Comparison of ENCODE assay signal across 28 cellular contexts in genomic region chr7:18843979-18844378, GRCh38.
"Had no signal": no experiment of that assay in that cellular context is flagged by ENCODE, and none has a peak within 500 bp of the region (broad histone marks: within the 10 kb centered on the region; RNA-seq: fewer than 3 reads in every experiment).

No MANE protein-coding gene starts in this region.

- DNase-seq: colonic mucosa; cortex of kidney; effector CD8-positive, alpha-beta T cell; effector memory CD8-positive, alpha-beta T cell; endodermal cell; erythroblast; esophagus squamous epithelium; foreskin fibroblast; foreskin melanocyte; gastrocnemius medialis; glutamatergic neuron; head of caudate nucleus; heart right ventricle; hippocampal formation; immature natural killer cell; islet precursor cell; kidney; left cardiac atrium; left lung; left ventricle myocardium superior; lower lobe of right lung; mesenchymal stem cell; mucosa of descending colon; naive B cell had no signal

- H3K4me1 Mint-ChIP-seq: immature natural killer cell had no signal

- H3K27me3 Mint-ChIP-seq: dendritic cell treated with granulocyte-macrophage colony-stimulating factor and Interleukin-4, amounts not matched to agents 40 ng/mL and 50 ng/mL, for 4 days; effector memory CD8-positive, alpha-beta T cell; naive B cell had no signal

- H3K36me3 Mint-ChIP-seq: immature natural killer cell, naive B cell had no signal

- H3K27me3 ChIP-seq: colonic mucosa, esophagus squamous epithelium, gastrocnemius medialis, heart right ventricle, left lung had no signal

- H3K27ac ChIP-seq: colonic mucosa, epithelial cell of prostate, esophagus squamous epithelium, gastrocnemius medialis, heart right ventricle, left lung, lower lobe of right lung had no signal

- H3K4me3 ChIP-seq: colonic mucosa, esophagus squamous epithelium, gastrocnemius medialis, heart right ventricle, left lung, lower lobe of right lung, mucosa of descending colon had no signal

- H3K36me3 ChIP-seq: colonic mucosa, esophagus squamous epithelium, gastrocnemius medialis, heart right ventricle, left lung, lower lobe of right lung had no signal

- FAIRE-seq: endometrium, kidney had no signal

- H3K9me3 ChIP-seq: colonic mucosa, esophagus squamous epithelium, gastrocnemius medialis, heart right ventricle, left lung, lower lobe of right lung, mucosa of descending colon had no signal

- H3K4me3 Mint-ChIP-seq: dendritic cell treated with granulocyte-macrophage colony-stimulating factor and Interleukin-4, amounts not matched to agents 40 ng/mL and 50 ng/mL, for 4 days; effector memory CD8-positive, alpha-beta T cell; endodermal cell; immature natural killer cell; mesothelial cell of epicardium; naive B cell had no signal

- H3K27ac Mint-ChIP-seq: dendritic cell treated with granulocyte-macrophage colony-stimulating factor and Interleukin-4, amounts not matched to agents 40 ng/mL and 50 ng/mL, for 4 days; effector memory CD8-positive, alpha-beta T cell; endodermal cell; immature natural killer cell; naive B cell had no signal

- H3K9me3 Mint-ChIP-seq: dendritic cell treated with granulocyte-macrophage colony-stimulating factor and Interleukin-4, amounts not matched to agents 40 ng/mL and 50 ng/mL, for 4 days; endodermal cell; mesothelial cell of epicardium; naive B cell had no signal

- H3K4me1 ChIP-seq: colonic mucosa, esophagus squamous epithelium, gastrocnemius medialis, heart right ventricle, left lung, lower lobe of right lung had no signal
